8 cellular contexts compared by ENCODE assay signal in the genomic region with DNA sequence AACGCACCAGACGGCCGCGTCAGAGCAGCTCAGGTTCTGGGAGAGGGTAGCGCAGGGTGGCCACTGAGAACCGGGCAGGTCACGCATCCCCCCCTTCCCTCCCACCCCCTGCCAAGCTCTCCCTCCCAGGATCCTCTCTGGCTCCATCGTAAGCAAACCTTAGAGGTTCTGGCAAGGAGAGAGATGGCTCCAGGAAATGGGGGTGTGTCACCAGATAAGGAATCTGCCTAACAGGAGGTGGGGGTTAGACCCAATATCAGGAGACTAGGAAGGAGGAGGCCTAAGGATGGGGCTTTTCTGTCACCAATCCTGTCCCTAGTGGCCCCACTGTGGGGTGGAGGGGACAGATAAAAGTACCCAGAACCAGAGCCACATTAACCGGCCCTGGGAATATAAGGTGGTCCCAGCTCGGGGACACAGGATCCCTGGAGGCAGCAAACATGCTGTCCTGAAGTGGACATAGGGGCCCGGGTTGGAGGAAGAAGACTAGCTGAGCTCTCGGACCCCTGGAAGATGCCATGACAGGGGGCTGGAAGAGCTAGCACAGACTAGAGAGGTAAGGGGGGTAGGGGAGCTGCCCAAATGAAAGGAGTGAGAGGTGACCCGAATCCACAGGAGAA. TPM values are rescaled to one million over a fixed set of nuclear protein-coding genes. Genes with fewer than 3 reads are reported as not detected.
DNase-seq lines count a peak whose midpoint lies in the region; ATAC-seq and TF ChIP-seq lines count a peak whose summit lies in the region.

No MANE protein-coding gene starts in this region.

- no peaks in the 10 kb centered on the region for H3K9me3 ChIP-seq in DOHH2 (ENCODE audit: control insufficient read depth, insufficient read depth, low read length)
- no peaks in the 10 kb centered on the region for H3K9me3 ChIP-seq in PC-3 (ENCODE audit: low read length)
- H3K9me3 ChIP-seq in ovary: no peaks in the 10 kb centered on the region
- H3K9me3 ChIP-seq in adrenal gland (replicated peaks in 1 of 3): no peaks in the 10 kb centered on the region

- 43 to 52% (median 48%) methylated on average over 13 of the region's 13 CpGs for WGBS in ovary, 3 donors
- 61 to 73% (median 66%) methylated on average over 10 to 13 of the region's 13 CpGs for WGBS in adrenal gland, 4 donors

- H3K4me1 Mint-ChIP-seq in endothelial cell (ENCODE audit: unreplicated experiment): peaks cover 23% of the 10 kb centered on the region

- H3K9me2 ChIP-seq in DOHH2 (replicated peaks; ENCODE audit: control insufficient read depth, low read length) (no peaks in the 10 kb centered on the region), PC-3 (replicated peaks; ENCODE audit: low read length) (no peaks in the 10 kb centered on the region)

- TF ChIP-seq EP300 in ovary (IDR thresholded peaks at IDR 0.05): no peak

- peak overlapping the region; percentile 19; the same call in 1 of the 2 replicates for H3K9ac ChIP-seq in PC-3 (ENCODE audit: low read length)

- peaks cover 76% of the 10 kb centered on the region for H3K79me2 ChIP-seq in DOHH2 (ENCODE audit: control insufficient read depth, low read length)
- peaks cover 50% of the 10 kb centered on the region for H3K79me2 ChIP-seq in PC-3 (ENCODE audit: low read length)

- H3K4me1 ChIP-seq in DOHH2 (ENCODE audit: control insufficient read depth, low read length) (peaks cover 51% of the 10 kb centered on the region), PC-3 (ENCODE audit: insufficient read depth, low read length) (peaks cover 12% of the 10 kb centered on the region), ovary (ENCODE audit: insufficient read depth) (peaks cover 21% of the 10 kb centered on the region), adrenal gland (replicated peaks in 1 of 2) (peaks cover 15 to 38% of the 10 kb centered on the region in 2 donors)

- H3K27ac ChIP-seq in DOHH2 (ENCODE audit: low read depth, low read length) (peak overlapping the region; percentile 70), PC-3 (ENCODE audit: low read length) (no peak overlapping the region), ovary (peak overlapping the region; percentile 54 to 76), adrenal gland (peak overlapping the region in 1 of 5 donors; percentile 73)

- TF ChIP-seq CTCF in DOHH2 (IDR thresholded peaks at IDR 0.05; ENCODE audit: low read depth, low read length, poor library complexity, severe bottlenecking): no peak
- no peak for TF ChIP-seq CTCF in PC-3 (conservative IDR thresholded peaks at IDR 0.05; ENCODE audit: low read depth, low read length)
- no peak for TF ChIP-seq CTCF in endothelial cell (IDR thresholded peaks at IDR 0.05; ENCODE audit: unreplicated experiment)
- no peak for TF ChIP-seq CTCF in ovary (IDR thresholded peaks at IDR 0.05)
- TF ChIP-seq CTCF in adrenal gland (IDR thresholded peaks at IDR 0.05): no peak

- peak overlapping the region; percentile 98 for H3K4me2 ChIP-seq in DOHH2 (ENCODE audit: low read length)
- H3K4me2 ChIP-seq in PC-3 (ENCODE audit: low read length): peak overlapping the region; percentile 88

- no peak for ATAC-seq in PC-3

- H2AFZ ChIP-seq in PC-3 (ENCODE audit: low read length): 0 out of 2 replicates have a peak overlapping the region, but pooled peaks have one; percentile 5

- peaks cover 14% of the 10 kb centered on the region for H3K36me3 Mint-ChIP-seq in endothelial cell (ENCODE audit: low read depth, unreplicated experiment)

- H3K4me3 Mint-ChIP-seq in endothelial cell (ENCODE audit: unreplicated experiment): peak overlapping the region; percentile 96

- peak overlapping the region; percentile 90 for H3K27ac Mint-ChIP-seq in endothelial cell (ENCODE audit: unreplicated experiment)

- POLR2A ChIA-PET in PC-3 (lab: Charles Lee; ENCODE audit: unreplicated experiment): no interaction called here

- no peaks in the 10 kb centered on the region for H3K9me3 Mint-ChIP-seq in endothelial cell (ENCODE audit: unreplicated experiment)

- H3K36me3 ChIP-seq in DOHH2 (ENCODE audit: control insufficient read depth, low read length) (peaks cover 41% of the 10 kb centered on the region), PC-3 (ENCODE audit: low read depth, low read length) (peaks cover 5% of the 10 kb centered on the region; the same call in 1 of the 2 replicates), ovary (no peaks in the 10 kb centered on the region), adrenal gland (replicated peaks in 1 of 2) (peaks cover 0 to 6% of the 10 kb centered on the region in 2 donors)

- H3K27me3 ChIP-seq in DOHH2 (ENCODE audit: control insufficient read depth, low read length) (no peaks in the 10 kb centered on the region), PC-3 (ENCODE audit: low read length) (no peaks in the 10 kb centered on the region), ovary (no peaks in the 10 kb centered on the region), adrenal gland (no peaks in the 10 kb centered on the region)

- DNase-seq in PC-3: no peak
- DNase-seq in endothelial cell (ENCODE audit: low spot score): no peak
- peak in 1 of 5 donors; percentile 33 for DNase-seq in ovary
- DNase-seq in NCI-H524 (lab: John Stamatoyannopoulos, UW): no peak
- no peak for DNase-seq in Kasumi-1 (lab: John Stamatoyannopoulos, UW)
- DNase-seq in activated CD4-positive, alpha-beta T cell treated with anti-CD3 and anti-CD28 coated beads, Interleukin-2, amount 50 U/mL, for 48 hours: no peak
- DNase-seq in adrenal gland: no peak

- H4K20me1 ChIP-seq in DOHH2 (ENCODE audit: control insufficient read depth, insufficient read depth, low read depth, low read length) (peaks cover 16% of the 10 kb centered on the region), PC-3 (ENCODE audit: low read length) (peaks cover 35% of the 10 kb centered on the region)

- H3K4me3 ChIP-seq in DOHH2 (ENCODE audit: low read length) (peak overlapping the region; percentile 93), PC-3 (ENCODE audit: low read length) (peak overlapping the region; percentile 90), ovary (peak overlapping the region; percentile 61), adrenal gland (peak overlapping the region in 1 of 4 donors; percentile 76)

- CTCF ChIA-PET in PC-3 (lab: Charles Lee): interaction anchor here (0.6 kb wide), 1 partner anchor 30 kb away, joined by 3 read pairs; no protein-coding TSS in a partner anchor

- BruUV-seq in PC-3 (replicated peaks; lab: Mats Ljungman, UMichigan): no TSS peak

- peaks cover 29% of the 10 kb centered on the region for H3K27me3 Mint-ChIP-seq in endothelial cell (ENCODE audit: unreplicated experiment)

- H3F3A ChIP-seq in DOHH2 (ENCODE audit: control insufficient read depth, insufficient read depth): peaks cover 7% of the 10 kb centered on the region
- peaks cover 3% of the 10 kb centered on the region for H3F3A ChIP-seq in PC-3 (ENCODE audit: low read length, unreplicated experiment)

- intact Hi-C loops in PC-3 (cut with micrococcal nuclease): loop anchor here (5.0 kb wide), 1 partner anchor 53 kb away; a partner anchor contains a TSS
- intact Hi-C loops in ovary (cut with DNase I): loop anchor here in 2 of 4 donors (5.0 to 10.0 kb wide), 3 partner anchors 142 to 559 kb away; a partner anchor contains a TSS
- intact Hi-C loops in adrenal gland (cut with DNase I): no loop called here

- TF ChIP-seq POLR2A in ovary (IDR thresholded peaks at IDR 0.05): no peak
- no peak for TF ChIP-seq POLR2A in adrenal gland (IDR thresholded peaks at IDR 0.05)

RNA-seq across cellular contexts. Expression of a gene that starts 1.9 kb away (rescaled TPM):
- total RNA-seq in PC-3 (2014; rRNA removed): 136 and 180 TPM in 2 replicates
- total RNA-seq in endothelial cell (ENCODE audit: unreplicated experiment): 136 TPM
- 100 to 1,000 TPM in 4 of 7 donors, 10 to 100 TPM in 3; 45.4 to 152 (median 110) TPM for total RNA-seq in ovary
- 100 to 1,000 TPM in 1 of 2 donors, 10 to 100 TPM in 1; 21.4 to 118 TPM for polyA plus RNA-seq in ovary
- 100 to 1,000 TPM in 1 of 8 donors, 10 to 100 TPM in 7; 52.3 to 113 (median 76.2) TPM for total RNA-seq in adrenal gland
- polyA plus RNA-seq in adrenal gland: 100 to 1,000 TPM in 2 of 3 donors, 10 to 100 TPM in 1; 22.1 to 251 (median 220) TPM

RNA-seq across cellular contexts. Expression of a gene that starts 33.5 kb away (rescaled TPM):
- 266 and 317 TPM in 2 replicates for total RNA-seq in PC-3 (2014; rRNA removed)
- total RNA-seq in endothelial cell (ENCODE audit: unreplicated experiment): 2.8 TPM
- total RNA-seq in ovary: 1 to 10 TPM in 4 of 7 donors, not detected in 3; 2.0 to 3.6 (median 2.8) TPM
- polyA plus RNA-seq in ovary: 1 to 10 TPM in 1 of 2 donors, not detected in 1; 1.3 TPM
- total RNA-seq in adrenal gland: 10 to 100 TPM in 1 of 8 donors, under 1 TPM in 4, not detected in 3; 0.36 to 11.1 (median 0.84) TPM
- 1 to 10 TPM in 1 of 3 donors, under 1 TPM in 1, not detected in 1; 0.48 to 2.5 TPM for polyA plus RNA-seq in adrenal gland

RNA-seq across cellular contexts. Expression of a gene that starts 39.9 kb away (rescaled TPM):
- total RNA-seq in PC-3 (2014; rRNA removed) (75.3 and 75.8 TPM in 2 replicates), endothelial cell (ENCODE audit: unreplicated experiment) (24.6 TPM), ovary (100 to 1,000 TPM in 1 of 7 donors, 10 to 100 TPM in 2, 1 to 10 TPM in 3, under 1 TPM in 1; 0.88 to 142 (median 9.5) TPM), adrenal gland (1 to 10 TPM in 5 of 8 donors, under 1 TPM in 2, not detected in 1; 0.60 to 4.4 (median 2.1) TPM)
- polyA plus RNA-seq in ovary (1 to 10 TPM in 1 of 2 donors, under 1 TPM in 1; 0.87 to 2.8 TPM), adrenal gland (1 to 10 TPM in 2 of 3 donors, not detected in 1; 3.6 to 8.0 TPM)

RNA-seq across cellular contexts. Expression of a gene that starts 42.0 kb away (rescaled TPM):
- 32.4 and 40.1 TPM in 2 replicates for total RNA-seq in PC-3 (2014; rRNA removed)
- total RNA-seq in endothelial cell (ENCODE audit: unreplicated experiment): not detected
- total RNA-seq in ovary: 10 to 100 TPM in 1 of 7 donors, 1 to 10 TPM in 1, under 1 TPM in 3, not detected in 2; 0.62 to 10.2 (median 0.87) TPM
- 10 to 100 TPM in 1 of 2 donors, 1 to 10 TPM in 1; 2.4 to 14.4 TPM for polyA plus RNA-seq in ovary
- 10 to 100 TPM in 1 of 8 donors, 1 to 10 TPM in 1, not detected in 6; 9.7 to 20.5 TPM for total RNA-seq in adrenal gland
- 10 to 100 TPM in 2 of 3 donors, under 1 TPM in 1; 0.51 to 25.3 (median 24.4) TPM for polyA plus RNA-seq in adrenal gland

RNA-seq across cellular contexts. Expression of a gene that starts 50.9 kb away (rescaled TPM):
- 30.0 and 45.7 TPM in 2 replicates for total RNA-seq in PC-3 (2014; rRNA removed)
- 2.2 TPM for total RNA-seq in endothelial cell (ENCODE audit: unreplicated experiment)
- 10 to 100 TPM in 1 of 7 donors, 1 to 10 TPM in 3, under 1 TPM in 1, not detected in 2; 0.48 to 34.8 (median 2.7) TPM for total RNA-seq in ovary
- under 1 TPM; 0.16 to 0.72 TPM for polyA plus RNA-seq in ovary
- 1 to 10 TPM; 2.1 to 5.8 (median 3.6) TPM for total RNA-seq in adrenal gland
- 1 to 10 TPM; 2.1 to 4.5 (median 3.9) TPM for polyA plus RNA-seq in adrenal gland

Comparison
In these comparisons a context has a peak if more than half of its experiments do, and no peak if none do; other contexts are left out.
1. RNA of a gene that starts 33.5 kb away (total RNA-seq): 266 to 317 TPM in PC-3; 2.8 TPM in endothelial cell (single experiment), 2.0 to 3.6 TPM in ovary and 0.36 to 11.1 TPM in adrenal gland; every median in the first group is over 10 times any median in the second.